ENCODE assay signal across 16 cellular contexts in genomic region chr2:135490381-135490780, GRCh38. TPM values are rescaled to one million over a fixed set of nuclear protein-coding genes. Genes with fewer than 3 reads are reported as not detected.
DNase-seq lines count a peak whose midpoint lies in the region; ATAC-seq and TF ChIP-seq lines count a peak whose summit lies in the region.
"Had no signal": no experiment of that assay in that cellular context is flagged by ENCODE, and none has a peak within 500 bp of the region (broad histone marks: within the 10 kb centered on the region; RNA-seq: fewer than 3 reads in every experiment).

No MANE protein-coding gene starts in this region.

- CTCF ChIA-PET in BJ (lab: Yijun Ruan, JAX), result no interaction called here
- CTCF ChIA-PET in activated CD4-positive, alpha-beta T cell treated with anti-CD3 and anti-CD28 coated beads, Interleukin-2, amount 10 ng/mL, durations not matched to agents 7 days and 5 days (lab: Charles Lee), result no interaction called here

- no peaks in the 10 kb centered on the region for H3K27me3 Mint-ChIP-seq in activated CD4-positive, alpha-beta T cell treated with anti-CD3 and anti-CD28 coated beads, Interleukin-2, amount 10 ng/mL, durations not matched to agents 7 days and 5 days
- H3K27me3 Mint-ChIP-seq: IgD-negative memory B cell had no signal

- H3K4me3 ChIP-seq in BJ (ENCODE audit: low read depth, low read length), result no peak overlapping the region
- H3K4me3 ChIP-seq: HAP-1 had no signal

- no peak for TF ChIP-seq CTCF in BJ (IDR thresholded peaks at IDR 0.05; ENCODE audit: insufficient read depth, low read depth, low read length)

- H3K36me3 Mint-ChIP-seq in activated CD4-positive, alpha-beta T cell treated with anti-CD3 and anti-CD28 coated beads, Interleukin-2, amount 10 ng/mL, durations not matched to agents 7 days and 5 days (ENCODE audit: low read depth), result peaks cover 7% of the 10 kb centered on the region

- H3K27me3 ChIP-seq in BJ (ENCODE audit: control insufficient read depth, insufficient read depth, low read length), result no peaks in the 10 kb centered on the region
- H3K27me3 ChIP-seq: BE2C had no signal

- H3K27ac Mint-ChIP-seq in activated CD4-positive, alpha-beta T cell treated with anti-CD3 and anti-CD28 coated beads, Interleukin-2, amount 10 ng/mL, durations not matched to agents 7 days and 5 days, result no peak overlapping the region
- H3K27ac Mint-ChIP-seq: CD8-positive, alpha-beta T cell; IgD-negative memory B cell had no signal

- H3K9me3 Mint-ChIP-seq in activated CD4-positive, alpha-beta T cell treated with anti-CD3 and anti-CD28 coated beads, Interleukin-2, amount 10 ng/mL, durations not matched to agents 7 days and 5 days, result peaks cover 5% of the 10 kb centered on the region
- H3K9me3 Mint-ChIP-seq: CD8-positive, alpha-beta T cell had no signal

- POLR2A ChIA-PET in BJ (lab: Charles Lee), result no interaction called here
- POLR2A ChIA-PET in activated CD4-positive, alpha-beta T cell treated with anti-CD3 and anti-CD28 coated beads, Interleukin-2, amount 10 ng/mL, durations not matched to agents 7 days and 5 days (lab: Charles Lee), result no interaction called here

- no peaks in the 10 kb centered on the region for H3K36me3 ChIP-seq in BJ (ENCODE audit: control insufficient read depth, insufficient read depth, low read length)
- H3K36me3 ChIP-seq: BE2C, HAP-1 had no signal

- DNase-seq in BJ (ENCODE audit: low read depth) (peak; percentile 20), M059J (ENCODE audit: low read depth) (peak; percentile 40), fibroblast of gingiva (ENCODE audit: low read depth) (peak; percentile 30), myocyte (ENCODE audit: low read depth) (peak; percentile 7), NCI-H1436 (lab: John Stamatoyannopoulos, UW) (no peak)
- no peak for DNase-seq in activated CD4-positive, alpha-beta T cell treated with anti-CD3 and anti-CD28 coated beads, Interleukin-2, amount 10 ng/mL, durations not matched to agents 7 days and 5 days
- DNase-seq: BE2C; CD8-positive, alpha-beta T cell; NCI-H146; NCI-H69; Right ventricle myocardium superior had no signal

- ATAC-seq in GM21576 (IDR thresholded peaks at IDR 0.05; ENCODE audit: unreplicated experiment) (no peak), HG03469 (IDR thresholded peaks at IDR 0.05; ENCODE audit: unreplicated experiment) (no peak)
- ATAC-seq: CD8-positive, alpha-beta T cell; Panc1 had no signal

- H3K4me3 Mint-ChIP-seq in activated CD4-positive, alpha-beta T cell treated with anti-CD3 and anti-CD28 coated beads, Interleukin-2, amount 10 ng/mL, durations not matched to agents 7 days and 5 days, result no peak overlapping the region
- H3K4me3 Mint-ChIP-seq: CD8-positive, alpha-beta T cell; IgD-negative memory B cell had no signal

- peaks cover 2% of the 10 kb centered on the region for H3K4me1 Mint-ChIP-seq in activated CD4-positive, alpha-beta T cell treated with anti-CD3 and anti-CD28 coated beads, Interleukin-2, amount 10 ng/mL, durations not matched to agents 7 days and 5 days

RNA-seq across cellular contexts. Expression of gene ZRANB3, which starts 40.6 kb away (rescaled TPM):
- 3.3 and 5.6 TPM in 2 replicates for polyA plus RNA-seq in BJ (2011; rRNA removed)
- polyA minus RNA-seq in BJ (2011; rRNA and poly(A)+ RNA removed), result 2.3 and 3.0 TPM in 2 replicates
- total RNA-seq in M059J (2014; rRNA removed; shearing (Covaris generic)), result 5.6 and 5.7 TPM in 2 replicates
- 7.7 and 7.9 TPM in 2 replicates for total RNA-seq in myocyte
- polyA plus RNA-seq in myocyte (2012), result 2.2 TPM
- 1 to 10 TPM; 6.5 to 7.4 TPM for total RNA-seq in activated CD4-positive, alpha-beta T cell treated with anti-CD3 and anti-CD28 coated beads, Interleukin-2, amount 10 ng/mL, durations not matched to agents 7 days and 5 days

RNA-seq across cellular contexts. Expression of gene R3HDM1, which starts 40.9 kb away (rescaled TPM):
- polyA plus RNA-seq in BJ (2011; rRNA removed), result 31.4 and 39.9 TPM in 2 replicates
- polyA minus RNA-seq in BJ (2011; rRNA and poly(A)+ RNA removed), result 19.9 and 22.2 TPM in 2 replicates
- 13.9 and 19.7 TPM in 2 replicates for total RNA-seq in M059J (2014; rRNA removed; shearing (Covaris generic))
- total RNA-seq in myocyte, result 8.8 and 9.9 TPM in 2 replicates
- polyA plus RNA-seq in myocyte (2012), result 14.9 TPM
- 10 to 100 TPM; 52.3 to 52.5 TPM for total RNA-seq in activated CD4-positive, alpha-beta T cell treated with anti-CD3 and anti-CD28 coated beads, Interleukin-2, amount 10 ng/mL, durations not matched to agents 7 days and 5 days

Comparison
In these comparisons a context has a peak if more than half of its experiments do, and no peak if none do; other contexts are left out.
1. DNase-seq: peak in BJ (single experiment), M059J (single experiment), fibroblast of gingiva (single experiment) and myocyte (single experiment); none in NCI-H1436 (single experiment) and activated CD4-positive, alpha-beta T cell treated with anti-CD3 and anti-CD28 coated beads, Interleukin-2, amount 10 ng/mL, durations not matched to agents 7 days and 5 days (single experiment).